Comparison of ENCODE assay signal across 9 cellular contexts in the genomic region with DNA sequence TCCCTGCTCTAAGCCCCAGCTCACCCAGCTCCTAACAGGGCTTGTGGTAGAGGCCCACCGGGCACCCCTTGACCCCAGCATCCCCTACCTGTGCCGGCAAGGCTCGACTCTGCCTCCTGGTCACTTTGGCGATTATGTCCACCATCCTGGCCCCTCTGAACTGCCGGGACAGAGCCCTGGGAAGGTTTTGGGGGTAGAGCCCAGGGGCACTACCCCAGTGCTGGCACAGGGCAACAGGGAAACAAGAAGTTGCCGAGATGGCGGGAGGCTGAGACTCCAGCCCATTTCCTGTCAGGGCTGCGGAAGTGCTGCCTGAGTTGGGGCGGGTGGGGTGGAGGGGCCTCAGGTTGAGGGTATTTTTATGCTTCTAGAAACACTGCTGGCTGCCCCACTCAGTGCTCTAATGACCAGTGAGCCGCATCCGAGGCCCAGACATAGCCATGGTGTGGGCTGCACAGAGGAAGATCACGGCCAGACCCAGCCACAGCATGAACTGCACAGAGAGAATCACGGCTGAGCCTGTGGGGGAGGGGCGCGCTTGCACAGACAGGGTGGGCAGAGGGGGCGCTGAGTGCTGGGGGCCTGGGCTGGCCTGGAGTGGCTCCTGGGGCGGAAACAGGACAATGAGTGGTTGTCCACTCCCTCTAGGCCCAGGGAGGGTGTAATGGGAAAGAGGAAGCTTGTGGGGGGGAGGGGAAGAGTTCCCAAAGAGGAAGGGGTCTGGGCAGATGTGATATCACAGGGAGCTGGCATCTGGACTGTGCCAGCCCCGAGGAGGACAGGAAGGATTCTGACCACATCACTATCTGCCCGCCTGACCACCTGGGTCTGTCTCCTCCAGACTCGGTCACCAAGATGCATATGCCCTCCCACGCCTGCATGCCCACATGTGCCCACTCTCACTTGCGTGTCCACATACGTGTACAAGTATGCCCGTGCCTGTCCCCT. TPM values are rescaled to one million over a fixed set of nuclear protein-coding genes. Genes with fewer than 3 reads are reported as not detected.
DNase-seq lines count a peak whose midpoint lies in the region; ATAC-seq, FAIRE-seq and TF ChIP-seq lines count a peak whose summit lies in the region.
"Had no signal": no experiment of that assay in that cellular context is flagged by ENCODE, and none has a peak within 500 bp of the region (broad histone marks: within the 10 kb centered on the region; RNA-seq: fewer than 3 reads in every experiment).

No MANE protein-coding gene starts in this region.

- peak overlapping the region; percentile 96 for H3K27ac Mint-ChIP-seq in activated CD4-positive, alpha-beta T cell treated with anti-CD3 and anti-CD28 coated beads for 36 hours

- no peaks in the 10 kb centered on the region for H3K79me2 ChIP-seq in endothelial cell of umbilical vein (ENCODE audit: control insufficient read depth, insufficient read depth, low read length)

- no peaks in the 10 kb centered on the region for H3K9me1 ChIP-seq in endothelial cell of umbilical vein (replicated peaks; ENCODE audit: control insufficient read depth, extremely low read depth, insufficient read depth, low read length)

- H3K4me1 ChIP-seq in endothelial cell of umbilical vein (ENCODE audit: control insufficient read depth, extremely low read depth, insufficient read depth, low read length) = peaks cover 12% of the 10 kb centered on the region

- peaks cover 15% of the 10 kb centered on the region for H3K36me3 Mint-ChIP-seq in activated CD4-positive, alpha-beta T cell treated with anti-CD3 and anti-CD28 coated beads for 36 hours (ENCODE audit: low read depth)

- H3K9me3 Mint-ChIP-seq in activated CD4-positive, alpha-beta T cell treated with anti-CD3 and anti-CD28 coated beads for 36 hours (ENCODE audit: low read depth) = no peaks in the 10 kb centered on the region

- H3K4me3 ChIP-seq in endothelial cell of umbilical vein (replicated peaks in 1 of 3; ENCODE audit: insufficient read depth in 1 of 3, low read depth in 1 of 3, low read length in 3 of 3) = peak overlapping the region in 1 of 3 experiments; percentile 15

- intact Hi-C loops in activated CD4-positive, alpha-beta T cell treated with anti-CD3 and anti-CD28 coated beads for 36 hours (cut with DNase I, micrococcal nuclease) = no loop called here
- intact Hi-C loops in endothelial cell of umbilical vein (cut with micrococcal nuclease) = no loop called here

- H3K27me3 Mint-ChIP-seq in activated CD4-positive, alpha-beta T cell treated with anti-CD3 and anti-CD28 coated beads for 36 hours = no peaks in the 10 kb centered on the region

- no peaks in the 10 kb centered on the region for H3K9me3 ChIP-seq in endothelial cell of umbilical vein (replicated peaks; ENCODE audit: control insufficient read depth, insufficient read depth, low read length)

- TF ChIP-seq POLR2A in endothelial cell of umbilical vein (IDR thresholded peaks at IDR 0.05; ENCODE audit: low read depth, low read length) = no peak

- peak; percentile 79 for FAIRE-seq in endothelial cell of umbilical vein (lab: Jason Lieb, UNC)
- FAIRE-seq: islet of Langerhans had no signal

- H3K4me2 ChIP-seq in endothelial cell of umbilical vein (ENCODE audit: insufficient read depth, low read length) = peak overlapping the region; percentile 36

- H4K20me1 ChIP-seq in endothelial cell of umbilical vein (replicated peaks; ENCODE audit: control insufficient read depth, extremely low read depth, insufficient read depth, low read length) = no peaks in the 10 kb centered on the region

- no peak overlapping the region for H3K27ac ChIP-seq in endothelial cell of umbilical vein (ENCODE audit: insufficient read depth, low read depth, low read length)

- POLR2A ChIA-PET in activated CD4-positive, alpha-beta T cell treated with anti-CD3 and anti-CD28 coated beads for 36 hours (lab: Charles Lee) = interaction anchor here (1.1 kb wide), 1 partner anchor 36 kb away, joined by 3 read pairs; no protein-coding TSS in a partner anchor
- POLR2A ChIA-PET in endothelial cell of umbilical vein (lab: Charles Lee) = no interaction called here

- H3K4me3 Mint-ChIP-seq in activated CD4-positive, alpha-beta T cell treated with anti-CD3 and anti-CD28 coated beads for 36 hours = peak overlapping the region; percentile 95

- dilution Hi-C loops in endothelial cell of umbilical vein (cut with MboI; ENCODE audit: extremely low pct_ligation_motif_present, low sequenced_read_pairs) = no loop called here

- CTCF ChIA-PET in activated CD4-positive, alpha-beta T cell treated with anti-CD3 and anti-CD28 coated beads for 36 hours (lab: Charles Lee) = interaction anchor here (0.9 to 1.1 kb wide), 2 partner anchors 9 to 18 kb away, joined by 3 read pairs; no protein-coding TSS in a partner anchor
- CTCF ChIA-PET in endothelial cell of umbilical vein (lab: Charles Lee) = interaction anchor here (1.5 kb wide), 1 partner anchor 191 kb away, joined by 4 read pairs; no protein-coding TSS in a partner anchor

- no TSS peak for BruUV-seq in endothelial cell of umbilical vein (replicated peaks; lab: Mats Ljungman, UMichigan)

- ATAC-seq in HG02885 (IDR thresholded peaks at IDR 0.05; ENCODE audit: poor library complexity, unreplicated experiment) (peak; percentile 52), HG03571 (IDR thresholded peaks at IDR 0.05; ENCODE audit: unreplicated experiment) (no peak), HG03354 (IDR thresholded peaks at IDR 0.05; ENCODE audit: poor library complexity, severe bottlenecking, unreplicated experiment) (no peak)
- peak; percentile 82 for ATAC-seq in activated CD4-positive, alpha-beta T cell treated with anti-CD3 and anti-CD28 coated beads for 36 hours

- peak overlapping the region; percentile 86 for H2AFZ ChIP-seq in endothelial cell of umbilical vein (ENCODE audit: low read depth, low read length)

- peak; percentile 79 for DNase-seq in activated CD4-positive, alpha-beta T cell treated with anti-CD3 and anti-CD28 coated beads for 36 hours
- DNase-seq in endothelial cell of umbilical vein (ENCODE audit: low read depth, low spot score) (no peak), HPDE6-E6E7 (ENCODE audit: extremely low spot score) (no peak), NCI-H510A (lab: John Stamatoyannopoulos, UW) (no peak)
- DNase-seq in stimulated activated CD4-positive, alpha-beta T cell treated with anti-CD3 and anti-CD28 coated beads, Interleukin-15, amount 100 ng/mL, for 24 hours = peak; percentile 75

- peaks cover 40% of the 10 kb centered on the region for H3K4me1 Mint-ChIP-seq in activated CD4-positive, alpha-beta T cell treated with anti-CD3 and anti-CD28 coated beads for 36 hours

- H3K9ac ChIP-seq in endothelial cell of umbilical vein (replicated peaks; ENCODE audit: extremely low read depth, insufficient read depth, low read length) = peak overlapping the region; percentile 40

- H3K36me3 ChIP-seq in endothelial cell of umbilical vein (ENCODE audit: control insufficient read depth in 2 of 2, extremely low read depth in 1 of 2, insufficient read depth in 2 of 2, low read length in 2 of 2) = peaks cover 0 to 2% of the 10 kb centered on the region in 2 experiments

- no peaks in the 10 kb centered on the region for H3K27me3 ChIP-seq in endothelial cell of umbilical vein (ENCODE audit: control insufficient read depth in 2 of 2, insufficient read depth in 2 of 2, low read length in 2 of 2)

- TF ChIP-seq CTCF in endothelial cell of umbilical vein (IDR thresholded peaks at IDR 0.05; ENCODE audit: extremely low read depth in 1 of 2, insufficient read depth in 1 of 2, low read depth in 1 of 2, low read length in 2 of 2) = no peak

TF ChIP-seq in endothelial cell of umbilical vein, 7 proteins besides CTCF, POLR2A, EP300 and RAD21:
- peak; percentile 14 for TF ChIP-seq POLR2AphosphoS5 (IDR thresholded peaks at IDR 0.05; ENCODE audit: insufficient read depth, low read depth, low read length)
- TF ChIP-seq MYC (IDR thresholded peaks at IDR 0.05; ENCODE audit: low read depth, low read length) = no peak

RNA-seq across cellular contexts. Expression of a gene that starts 22.3 kb away (rescaled TPM):
- total RNA-seq in activated CD4-positive, alpha-beta T cell treated with anti-CD3 and anti-CD28 coated beads for 36 hours = 10 to 100 TPM; 43.2 to 43.5 TPM
- total RNA-seq in endothelial cell of umbilical vein = 40.4 and 47.0 TPM in 2 replicates
- polyA plus RNA-seq in endothelial cell of umbilical vein = 21.0 and 26.3 TPM in 2 replicates
- 10.5 and 14.8 TPM in 2 replicates for polyA plus RNA-seq in endothelial cell of umbilical vein (2011; cell fraction: cytosol; rRNA removed)
- 88.2 and 110 TPM in 2 replicates for polyA plus RNA-seq in endothelial cell of umbilical vein (2011; cell fraction: nucleus; rRNA removed)
- 8.4 and 14.1 TPM in 2 replicates for polyA plus RNA-seq in endothelial cell of umbilical vein (2012)
- polyA minus RNA-seq in endothelial cell of umbilical vein = 18.7 and 31.0 TPM in 2 replicates
- 7.2 TPM for polyA minus RNA-seq in endothelial cell of umbilical vein (2011; cell fraction: cytosol; rRNA and poly(A)+ RNA removed)
- polyA minus RNA-seq in endothelial cell of umbilical vein (2011; cell fraction: nucleus; rRNA and poly(A)+ RNA removed) = 26.7 and 50.3 TPM in 2 replicates

Comparison
In these comparisons a context has a peak if more than half of its experiments do, and no peak if none do; other contexts are left out.
1. ATAC-seq: peak in HG02885 (single experiment) and activated CD4-positive, alpha-beta T cell treated with anti-CD3 and anti-CD28 coated beads for 36 hours (single experiment); none in HG03571 (single experiment) and HG03354 (single experiment).
2. DNase-seq: peak in activated CD4-positive, alpha-beta T cell treated with anti-CD3 and anti-CD28 coated beads for 36 hours (single experiment) and stimulated activated CD4-positive, alpha-beta T cell treated with anti-CD3 and anti-CD28 coated beads, Interleukin-15, amount 100 ng/mL, for 24 hours (single experiment); none in endothelial cell of umbilical vein (single experiment), HPDE6-E6E7 (single experiment) and NCI-H510A (single experiment).